8 cellular contexts compared by ENCODE assay signal in the genomic region with DNA sequence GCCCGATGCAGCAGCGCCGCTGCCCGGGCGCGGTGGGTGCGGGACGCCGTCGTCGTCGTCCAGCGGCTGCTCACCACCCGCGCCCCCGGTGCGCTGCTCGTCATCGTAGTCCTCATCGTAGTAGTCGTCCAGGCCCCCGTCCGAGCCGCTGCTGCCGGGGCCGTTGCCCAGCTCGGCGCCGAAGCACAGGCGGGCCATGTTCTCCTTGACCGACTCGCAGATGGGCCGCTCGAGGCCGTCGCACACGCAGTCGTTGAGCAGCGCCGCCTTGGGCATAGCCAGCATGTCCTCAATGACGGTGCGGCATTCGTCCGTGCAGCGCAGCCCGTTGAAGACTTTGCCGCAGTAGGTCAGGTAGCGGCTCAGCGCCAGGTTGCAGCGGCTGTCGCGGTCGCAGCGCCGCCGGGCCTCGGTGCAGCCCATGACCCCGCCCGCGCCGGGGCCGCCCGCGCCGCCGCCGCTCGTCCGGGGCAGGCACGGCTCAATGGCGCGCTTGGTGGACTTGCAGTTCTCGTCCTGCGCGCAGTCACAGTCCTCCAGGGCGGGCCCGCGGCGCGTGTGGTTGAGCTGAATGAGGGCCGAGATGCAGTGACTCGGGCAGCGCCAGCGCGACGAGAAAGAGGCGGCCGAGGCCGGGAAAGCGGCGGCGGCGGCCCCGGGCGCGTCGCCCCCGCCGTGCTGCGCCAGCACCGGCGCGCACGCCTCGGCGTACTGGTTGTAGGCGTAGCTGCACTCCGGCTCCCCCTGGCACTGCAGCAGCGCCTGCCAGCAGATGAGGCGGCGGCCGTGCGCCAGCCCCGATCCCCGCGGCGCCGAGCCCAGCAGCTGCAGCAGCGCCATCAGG. TPM values are rescaled to one million over a fixed set of nuclear protein-coding genes. Genes with fewer than 3 reads are reported as not detected.
DNase-seq lines count a peak whose midpoint lies in the region; ATAC-seq and TF ChIP-seq lines count a peak whose summit lies in the region.

No MANE protein-coding gene starts in this region.

- no TSS peak for BruUV-seq in A673 (replicated peaks; lab: Mats Ljungman, UMichigan)

- H3K27ac ChIP-seq in A673 (ENCODE audit: low read depth, low read length, poor library complexity, severe bottlenecking) (peak overlapping the region; percentile 96), SU-DHL-6 (ENCODE audit: low read depth, low read length) (no peak overlapping the region), adipose tissue (ENCODE audit: low read depth, low read length) (peak overlapping the region; percentile 21), heart right ventricle (peak overlapping the region; percentile 88 to 97 (median 92)), upper lobe of left lung (peak overlapping the region; percentile 77 to 86 (median 80))

- peak overlapping the region; percentile 84 for H3K4me3 ChIP-seq in A673 (ENCODE audit: low read depth, low read length, poor library complexity, severe bottlenecking)
- peak overlapping the region; percentile 71 for H3K4me3 ChIP-seq in SU-DHL-6 (ENCODE audit: insufficient read depth, low read length, poor library complexity, severe bottlenecking)
- H3K4me3 ChIP-seq in heart right ventricle, result peak overlapping the region; percentile 65 to 96 (median 85)
- H3K4me3 ChIP-seq in upper lobe of left lung, result peak overlapping the region; percentile 53 to 89 (median 74)

- POLR2A ChIA-PET in A673 (lab: Charles Lee; ENCODE audit: low non-redundant PET), result interaction anchor here (0.6 kb wide), 1 partner anchor 136 kb away, joined by 4 read pairs; no protein-coding TSS in a partner anchor

- no peaks in the 10 kb centered on the region for H4K20me1 ChIP-seq in SU-DHL-6 (ENCODE audit: low read depth, low read length)

- peak in 1 of 4 donors; percentile 33 for TF ChIP-seq POLR2A in upper lobe of left lung (IDR thresholded peaks at IDR 0.05)

- peak overlapping the region; percentile 94 for H3K4me2 ChIP-seq in SU-DHL-6 (ENCODE audit: low read depth, low read length, poor library complexity, severe bottlenecking)

- H3F3A ChIP-seq in SU-DHL-6 (ENCODE audit: insufficient read depth), result 0 out of 2 replicates have a peak, but pooled peaks cover 5% of the 10 kb centered on the region

- H3K27me3 ChIP-seq in A673 (replicated peaks; ENCODE audit: insufficient read depth, low read depth, low read length, poor library complexity) (no peaks in the 10 kb centered on the region), SU-DHL-6 (ENCODE audit: low read length) (no peaks in the 10 kb centered on the region), heart right ventricle (peaks cover 0 to 49% (median 7%) of the 10 kb centered on the region in 7 donors), upper lobe of left lung (peaks cover 0 to 24% (median 8%) of the 10 kb centered on the region in 4 donors)

- H3K9me3 ChIP-seq in A673 (ENCODE audit: low read depth, low read length, poor library complexity, severe bottlenecking) (no peaks in the 10 kb centered on the region), SU-DHL-6 (ENCODE audit: insufficient read depth, low read length) (no peaks in the 10 kb centered on the region), heart right ventricle (no peaks in the 10 kb centered on the region), upper lobe of left lung (peaks cover 0 to 6% (median 0%) of the 10 kb centered on the region in 4 donors)

- TF ChIP-seq CTCF in A673 (conservative IDR thresholded peaks at IDR 0.05; ENCODE audit: low read depth, low read length), result peak; percentile 27; the same call in 1 of the 2 replicates
- TF ChIP-seq CTCF in SU-DHL-6 (IDR thresholded peaks at IDR 0.05; ENCODE audit: insufficient read depth, low read length, poor library complexity, severe bottlenecking), result no peak
- peak in 4 of 9 donors; percentile 8 to 10 (median 9) for TF ChIP-seq CTCF in heart right ventricle (IDR thresholded peaks at IDR 0.05)
- peak in 2 of 6 experiments; percentile 20 to 31 for TF ChIP-seq CTCF in upper lobe of left lung (IDR thresholded peaks at IDR 0.05)

- CTCF ChIA-PET in A673 (lab: Charles Lee), result no interaction called here

- H3K9ac ChIP-seq in SU-DHL-6 (ENCODE audit: low read length), result peak overlapping the region; percentile 60; the same call in 1 of the 2 replicates

- peak; percentile 90 for DNase-seq in A673 (ENCODE audit: low spot score)
- peak; percentile 52 to 74 for DNase-seq in heart right ventricle
- DNase-seq in posterior cingulate gyrus, result peak; percentile 65 to 98 (median 76)
- peak; percentile 23 to 93 for DNase-seq in upper lobe of left lung

- H2AFZ ChIP-seq in SU-DHL-6 (ENCODE audit: low read depth, low read length, severe bottlenecking), result no peak overlapping the region

- no peaks in the 10 kb centered on the region for H3K9me2 ChIP-seq in SU-DHL-6 (replicated peaks; ENCODE audit: insufficient read depth, low read length)

- H3K4me1 ChIP-seq in A673 (ENCODE audit: insufficient read depth, low read length, poor library complexity, severe bottlenecking), result peaks cover 37% of the 10 kb centered on the region
- peaks cover 0 to 42% (median 12%) of the 10 kb centered on the region in 9 donors for H3K4me1 ChIP-seq in heart right ventricle
- peaks cover 23 to 50% (median 28%) of the 10 kb centered on the region in 4 donors for H3K4me1 ChIP-seq in upper lobe of left lung

- H3K36me3 ChIP-seq in A673 (ENCODE audit: insufficient read depth, low read length, poor library complexity, severe bottlenecking), result peaks cover 18% of the 10 kb centered on the region
- no peaks in the 10 kb centered on the region for H3K36me3 ChIP-seq in SU-DHL-6 (ENCODE audit: low read length)
- no peaks in the 10 kb centered on the region for H3K36me3 ChIP-seq in heart right ventricle
- H3K36me3 ChIP-seq in upper lobe of left lung, result no peaks in the 10 kb centered on the region

- no peak for TF ChIP-seq EP300 in upper lobe of left lung (IDR thresholded peaks at IDR 0.05)

- intact Hi-C loops in A673 (cut with micrococcal nuclease; ENCODE audit: unreplicated experiment), result loop anchor here (2.0 to 10.0 kb wide), 5 partner anchors 139 to 511 kb away; no protein-coding TSS in a partner anchor
- intact Hi-C loops in heart right ventricle (cut with DNase I), result loop anchor here in 8 of 10 donors (2.0 to 10.0 kb wide), 8 partner anchors 201 to 461 kb away; no protein-coding TSS in a partner anchor
- intact Hi-C loops in posterior cingulate gyrus (cut with DNase I), result loop anchor here (5.0 kb wide), 4 partner anchors 329 to 781 kb away; partner anchors contain the start of gene CTSL

- no peaks in the 10 kb centered on the region for H3K79me2 ChIP-seq in SU-DHL-6 (ENCODE audit: insufficient read depth, low read length)

- 0 to 1% (median 1%) methylated on average over 78 to 119 of the region's 119 CpGs for WGBS in adipose tissue, 3 donors
- WGBS in heart right ventricle, 2 donors, result 1% methylated on average over 111 to 118 of the region's 119 CpGs
- 0 to 16% methylated on average over 13 to 17 of the region's 119 CpGs for WGBS in upper lobe of left lung, 2 donors

- peak; percentile 31 for ATAC-seq in GM19023 (IDR thresholded peaks at IDR 0.05; ENCODE audit: unreplicated experiment)
- ATAC-seq in HG03460 (IDR thresholded peaks at IDR 0.05; ENCODE audit: unreplicated experiment), result peak; percentile 35
- peak in 6 of 8 donors; percentile 18 to 66 (median 24) for ATAC-seq in heart right ventricle
- peak in 1 of 2 donors; percentile 19 for ATAC-seq in upper lobe of left lung (ENCODE audit: low FRiP score in 2 of 2)

RNA-seq across cellular contexts. Expression of gene GAS1, which starts 1.2 kb away (rescaled TPM):
- 57.5 and 73.0 TPM in 2 replicates for total RNA-seq in A673 (2021)
- 10 to 100 TPM in 2 of 3 donors, 1 to 10 TPM in 1; 8.3 to 67.1 (median 35.0) TPM for polyA plus RNA-seq in adipose tissue
- total RNA-seq in heart right ventricle, result 10 to 100 TPM in 5 of 10 donors, 1 to 10 TPM in 5; 3.2 to 26.3 (median 10.3) TPM
- 10 to 100 TPM in 1 of 2 donors, 1 to 10 TPM in 1; 10.0 to 11.2 TPM for polyA plus RNA-seq in heart right ventricle
- 10 to 100 TPM in 4 of 6 donors, 1 to 10 TPM in 2; 5.5 to 25.6 (median 12.5) TPM for total RNA-seq in upper lobe of left lung
